Comparison of ENCODE assay signal across 8 cellular contexts in genomic region chr3:100260685-100261480, GRCh38.
DNase-seq lines count a peak whose midpoint lies in the region; ATAC-seq and TF ChIP-seq lines count a peak whose summit lies in the region.

Gene TBC1D23, plus strand, starts transcription at chr3:100260992. Its CDS starts 27 bp downstream, at chr3:100261019.

- peak within 1 kb of the TSS; percentile 72 for H3K27ac ChIP-seq in C4-2B

- ATAC-seq in GM19395 (IDR thresholded peaks at IDR 0.05; ENCODE audit: unreplicated experiment) (peak; percentile 100), HG03565 (IDR thresholded peaks at IDR 0.05; ENCODE audit: unreplicated experiment) (peak; percentile 100)

- DNase-seq in NCI-H748 treated with DMSO at 0.1 percent for 48 hours (lab: John Stamatoyannopoulos, UW) (peak; percentile 47), dedifferentiated amniotic fluid mesenchymal stem cell (ENCODE audit: extremely low spot score) (peak; percentile 100), left kidney (ENCODE audit: low read depth, low spot score) (peak; percentile 100)
- peak; percentile 84 to 95 for DNase-seq in activated CD4-positive, alpha-beta T cell treated with anti-CD3 and anti-CD28 coated beads, Interleukin-2, amount 50 U/mL, for 24 hours (ENCODE audit: low read depth in 1 of 2, low spot score in 1 of 2)
- DNase-seq in stimulated activated CD4-positive, alpha-beta T cell treated with anti-CD3 and anti-CD28 coated beads, Interleukin-2, amount 100 ng/mL, for 24 hours = peak; percentile 96

- no peak for TF ChIP-seq CTCF in C4-2B (conservative IDR thresholded peaks at IDR 0.05)

Comparison
In these comparisons a context has a peak if more than half of its experiments do, and no peak if none do; other contexts are left out.
1. Peak in every context shown above with its lines: DNase-seq, ATAC-seq and H3K27ac ChIP-seq.
2. DNase-seq: peak in every context shown above with its lines; median percentile 100 in dedifferentiated amniotic fluid mesenchymal stem cell; 100 in left kidney; 96 in stimulated activated CD4-positive, alpha-beta T cell treated with anti-CD3 and anti-CD28 coated beads, Interleukin-2, amount 100 ng/mL, for 24 hours; 90 in activated CD4-positive, alpha-beta T cell treated with anti-CD3 and anti-CD28 coated beads, Interleukin-2, amount 50 U/mL, for 24 hours; 47 in NCI-H748 treated with DMSO at 0.1 percent for 48 hours.